Comparison of ENCODE assay signal across 8 cellular contexts in the genomic region with DNA sequence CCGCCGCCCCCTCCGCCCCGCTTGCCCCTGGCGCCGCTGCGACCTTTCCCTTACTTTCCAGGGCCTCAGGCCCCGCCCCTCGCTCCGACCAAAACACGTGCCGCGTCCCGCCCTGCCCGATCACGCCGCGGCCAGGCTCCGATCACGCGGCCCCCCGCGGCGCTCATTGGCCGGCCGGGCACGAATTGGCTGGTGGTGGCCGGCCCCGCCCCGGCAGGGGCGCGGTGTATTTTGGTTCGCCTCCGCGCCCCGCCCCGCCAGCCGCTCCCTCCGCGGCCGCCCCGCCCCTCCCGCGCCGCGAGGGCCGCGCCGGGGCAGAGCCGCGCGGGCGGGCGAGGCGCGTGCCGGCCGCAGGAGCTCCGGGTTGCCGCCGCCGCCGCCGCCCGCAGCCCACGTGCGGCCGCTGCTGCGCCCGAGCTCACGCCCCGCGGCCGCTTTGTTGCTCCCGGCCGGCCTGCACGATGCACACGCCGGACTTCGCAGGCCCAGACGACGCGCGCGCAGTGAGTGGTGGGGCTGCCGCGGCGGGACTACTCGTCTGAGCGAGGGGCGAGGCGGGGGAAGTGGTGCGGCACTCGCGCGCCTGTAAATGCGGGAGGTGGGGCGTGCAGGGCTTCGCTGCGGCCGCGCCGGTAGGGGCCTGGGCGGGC. TPM values are rescaled to one million over a fixed set of nuclear protein-coding genes. Genes with fewer than 3 reads are reported as not detected.
DNase-seq lines count a peak whose midpoint lies in the region; ATAC-seq and TF ChIP-seq lines count a peak whose summit lies in the region.

A gene (plus strand): TSS at position 295 of the 650 bp plus-strand sequence. CDS start 167 bp downstream, at position 462.

- WGBS in GM23248 (ENCODE audit: low coverage in 1 of 2, low lambda C conversion rate in 2 of 2, missing lambda C conversion rate in 2 of 2), 2 experiments, result 1% methylated on average over 41 to 60 of the region's 104 CpGs
- WGBS in gastroesophageal sphincter (ENCODE audit: low coverage in 1 of 2), 2 donors, result no CpG with 5 or more reads among the region's 104 CpGs

- H3K27ac ChIP-seq in GM23248 (peak within 1 kb of the TSS; percentile 75), gastroesophageal sphincter (peak within 1 kb of the TSS; percentile 87 to 99 (median 95)), neutrophil (peak within 1 kb of the TSS; percentile 68)

- H3F3A ChIP-seq in GM23248 (ENCODE audit: insufficient read depth), result peaks cover 15% of the 10 kb centered on the region; the same call in 1 of the 2 replicates

- H3K27me3 ChIP-seq in GM23248 (replicated peaks; ENCODE audit: insufficient read depth) (no peaks in the 10 kb centered on the region), gastroesophageal sphincter (no peaks in the 10 kb centered on the region), neutrophil (peaks cover 41% of the 10 kb centered on the region)

- H3K9me3 Mint-ChIP-seq in activated naive CD4-positive, alpha-beta T cell treated with anti-CD3 and anti-CD28 coated beads, Interleukin-2, amount 10 ng/mL, durations not matched to agents 7 days and 5 days, result no peaks in the 10 kb centered on the region

- H3K4me2 ChIP-seq in GM23248 (ENCODE audit: unreplicated experiment), result peak within 1 kb of the TSS; percentile 92

- H3K4me1 ChIP-seq in GM23248 (ENCODE audit: insufficient read depth) (peaks cover 6% of the 10 kb centered on the region; the same call in 1 of the 2 replicates), gastroesophageal sphincter (peaks cover 0 to 88% (median 61%) of the 10 kb centered on the region in 3 donors), neutrophil (ENCODE audit: control insufficient read depth in 1 of 2, insufficient read depth in 1 of 2, low read depth in 1 of 2, low read length in 1 of 2) (peaks cover 9 to 14% of the 10 kb centered on the region in 2 experiments)

- peak; percentile 61 to 92 for TF ChIP-seq POLR2A in gastroesophageal sphincter (IDR thresholded peaks at IDR 0.05)

- H3K9me3 ChIP-seq in GM23248 (ENCODE audit: low read depth) (no peaks in the 10 kb centered on the region), gastroesophageal sphincter (no peaks in the 10 kb centered on the region), neutrophil (no peaks in the 10 kb centered on the region)

- H4K20me1 ChIP-seq in GM23248 (ENCODE audit: insufficient read depth), result no peaks in the 10 kb centered on the region

- H3K9me2 ChIP-seq in GM23248 (ENCODE audit: insufficient read depth), result no peaks in the 10 kb centered on the region

- TF ChIP-seq EP300 in gastroesophageal sphincter (IDR thresholded peaks at IDR 0.05), result no peak

- H3K9ac ChIP-seq in GM23248, result peak within 1 kb of the TSS; percentile 93

- H3K27me3 Mint-ChIP-seq in activated naive CD4-positive, alpha-beta T cell treated with anti-CD3 and anti-CD28 coated beads, Interleukin-2, amount 10 ng/mL, durations not matched to agents 7 days and 5 days, result peaks cover 71% of the 10 kb centered on the region

- no peaks in the 10 kb centered on the region for H3K79me2 ChIP-seq in GM23248 (ENCODE audit: insufficient read depth)

- no peaks in the 10 kb centered on the region for H3K36me3 ChIP-seq in GM23248 (ENCODE audit: low read depth)
- peaks cover 0 to 24% of the 10 kb centered on the region in 2 donors for H3K36me3 ChIP-seq in gastroesophageal sphincter
- H3K36me3 ChIP-seq in neutrophil, result no peaks in the 10 kb centered on the region

- ATAC-seq in gastroesophageal sphincter, result peak; percentile 85

- H2AFZ ChIP-seq in GM23248, result peak within 1 kb of the TSS; percentile 77

- peak within 1 kb of the TSS; percentile 89 for H3K27ac Mint-ChIP-seq in activated naive CD4-positive, alpha-beta T cell treated with anti-CD3 and anti-CD28 coated beads, Interleukin-2, amount 10 ng/mL, durations not matched to agents 7 days and 5 days

- CTCF ChIA-PET in activated naive CD4-positive, alpha-beta T cell treated with anti-CD3 and anti-CD28 coated beads, Interleukin-2, amount 10 ng/mL, durations not matched to agents 7 days and 5 days (lab: Charles Lee), result interaction anchor here (6.9 kb wide), 1 partner anchor 59 kb away, joined by 90 read pairs; no protein-coding TSS in a partner anchor

- DNase-seq in DMS153 treated with DMSO at 0.1 percent for 48 hours (lab: John Stamatoyannopoulos, UW; ENCODE audit: unreplicated experiment), result peak; percentile 87
- DNase-seq in GM23248, result peak; percentile 97
- DNase-seq in LNCaP clone FGC (ENCODE audit: low read depth), result peak; percentile 35
- DNase-seq in SK-MEL-5 (ENCODE audit: low read depth, low spot score), result peak; percentile 90
- DNase-seq in activated naive CD4-positive, alpha-beta T cell treated with anti-CD3 and anti-CD28 coated beads, Interleukin-2, amount 10 ng/mL, durations not matched to agents 7 days and 5 days, result peak; percentile 87
- DNase-seq in stromal cell of bone marrow (ENCODE audit: low read depth), result peak; percentile 77

- H3K4me3 ChIP-seq in GM23248, result peak within 1 kb of the TSS; percentile 75
- H3K4me3 ChIP-seq in LNCaP clone FGC (ENCODE audit: low read depth, low read length), result peak within 1 kb of the TSS; percentile 52
- peak within 1 kb of the TSS; percentile 47 to 79 for H3K4me3 ChIP-seq in gastroesophageal sphincter
- peak within 1 kb of the TSS; percentile 65 for H3K4me3 ChIP-seq in neutrophil (ENCODE audit: low read depth in 1 of 2, low read length in 1 of 2)

- peaks cover 16% of the 10 kb centered on the region for H3K36me3 Mint-ChIP-seq in activated naive CD4-positive, alpha-beta T cell treated with anti-CD3 and anti-CD28 coated beads, Interleukin-2, amount 10 ng/mL, durations not matched to agents 7 days and 5 days

- H3K4me1 Mint-ChIP-seq in activated naive CD4-positive, alpha-beta T cell treated with anti-CD3 and anti-CD28 coated beads, Interleukin-2, amount 10 ng/mL, durations not matched to agents 7 days and 5 days, result peaks cover 34% of the 10 kb centered on the region

- TF ChIP-seq CTCF in LNCaP clone FGC (IDR thresholded peaks at IDR 0.05; ENCODE audit: control insufficient read depth, extremely low read depth, insufficient read depth) (no peak), gastroesophageal sphincter (IDR thresholded peaks at IDR 0.05) (peak in 1 of 4 experiments; percentile 24), neutrophil (IDR thresholded peaks at IDR 0.05) (no peak)

- in situ Hi-C loops in GM23248 (cut with MboI) (no loop called here), SK-MEL-5 (cut with HindIII; ENCODE audit: low pct_unique_long_range_greater_than_20kb, low sequenced_read_pairs) (loop anchor here (25.0 kb wide), 1 partner anchor 231 kb away; no protein-coding TSS in a partner anchor)

- peak within 1 kb of the TSS; percentile 74 for H3K4me3 Mint-ChIP-seq in activated naive CD4-positive, alpha-beta T cell treated with anti-CD3 and anti-CD28 coated beads, Interleukin-2, amount 10 ng/mL, durations not matched to agents 7 days and 5 days

RNA-seq across cellular contexts. Expression of the gene that starts here (rescaled TPM):
- 5.8 and 6.6 TPM in 2 replicates for total RNA-seq in GM23248 (2014; rRNA removed; shearing (Covaris generic))
- 4.8 and 4.9 TPM in 2 replicates for polyA plus RNA-seq in GM23248 (2016; fragmentation: Nextera tagmentation; extraction: Ambion mirVana)
- total RNA-seq in SK-MEL-5 (2014; rRNA removed; shearing (Covaris generic)), result 10.9 and 11.0 TPM in 2 replicates
- polyA plus RNA-seq in SK-MEL-5 (2015; cell fraction: cytosol; rRNA removed), result 18.5 and 21.8 TPM in 2 replicates
- 15.4 and 16.7 TPM in 2 replicates for polyA plus RNA-seq in SK-MEL-5 (2015; cell fraction: nucleus; rRNA removed)
- 10 to 100 TPM; 20.1 to 57.2 (median 33.6) TPM for total RNA-seq in gastroesophageal sphincter

Comparison
In these comparisons a context has a peak if more than half of its experiments do, and no peak if none do; other contexts are left out.
1. Peak in every context shown above with its lines: DNase-seq, ATAC-seq, H3K4me3 ChIP-seq and H3K27ac ChIP-seq.
2. DNase-seq: peak in every context shown above with its lines; median percentile 97 in GM23248; 90 in SK-MEL-5; 87 in DMS153 treated with DMSO at 0.1 percent for 48 hours; 87 in activated naive CD4-positive, alpha-beta T cell treated with anti-CD3 and anti-CD28 coated beads, Interleukin-2, amount 10 ng/mL, durations not matched to agents 7 days and 5 days; 77 in stromal cell of bone marrow; 35 in LNCaP clone FGC.